ENCODE assay signal across 8 cellular contexts in genomic region chr13:59680429-59681024, GRCh38.
DNase-seq lines count a peak whose midpoint lies in the region; ATAC-seq and TF ChIP-seq lines count a peak whose summit lies in the region.

No MANE protein-coding gene starts in this region.

- DNase-seq in GM06990 (ENCODE audit: extremely low read depth, insufficient read length) (no peak), SW480 (ENCODE audit: low spot score) (peak; percentile 48), kidney epithelial cell (ENCODE audit: low read depth) (no peak), NCI-H187 (lab: John Stamatoyannopoulos, UW) (no peak), NCI-H2196 (lab: John Stamatoyannopoulos, UW; ENCODE audit: unreplicated experiment) (no peak)

- H3K36me3 ChIP-seq in GM06990 (ENCODE audit: control insufficient read depth, insufficient read depth, low read length) (no peaks in the 10 kb centered on the region), kidney epithelial cell (ENCODE audit: control insufficient read depth, insufficient read depth, low read length) (no peaks in the 10 kb centered on the region)

- H3K4me3 ChIP-seq in GM06990 (replicated peaks; ENCODE audit: low read depth, low read length) (no peak overlapping the region), kidney epithelial cell (ENCODE audit: low read depth, low read length) (no peak overlapping the region)

- H3K27me3 ChIP-seq in GM06990 (replicated peaks; ENCODE audit: control insufficient read depth, insufficient read depth, low read length): no peaks in the 10 kb centered on the region
- no peaks in the 10 kb centered on the region for H3K27me3 ChIP-seq in kidney epithelial cell (ENCODE audit: control insufficient read depth, insufficient read depth, low read length)

- peak; percentile 48 for ATAC-seq in HG03378 (IDR thresholded peaks at IDR 0.05; ENCODE audit: unreplicated experiment)
- no peak for ATAC-seq in GM18520 (IDR thresholded peaks at IDR 0.05; ENCODE audit: unreplicated experiment)
- no peak for ATAC-seq in HG03442 (IDR thresholded peaks at IDR 0.05; ENCODE audit: unreplicated experiment)

- TF ChIP-seq CTCF in GM06990 (IDR thresholded peaks at IDR 0.05; ENCODE audit: insufficient read depth, low read length, poor library complexity, severe bottlenecking): peak; percentile 77
- peak; percentile 65 for TF ChIP-seq CTCF in kidney epithelial cell (IDR thresholded peaks at IDR 0.05; ENCODE audit: insufficient read depth, low read length, poor library complexity, severe bottlenecking)
